ENCODE assay signal across 10 cellular contexts in the genomic region with DNA sequence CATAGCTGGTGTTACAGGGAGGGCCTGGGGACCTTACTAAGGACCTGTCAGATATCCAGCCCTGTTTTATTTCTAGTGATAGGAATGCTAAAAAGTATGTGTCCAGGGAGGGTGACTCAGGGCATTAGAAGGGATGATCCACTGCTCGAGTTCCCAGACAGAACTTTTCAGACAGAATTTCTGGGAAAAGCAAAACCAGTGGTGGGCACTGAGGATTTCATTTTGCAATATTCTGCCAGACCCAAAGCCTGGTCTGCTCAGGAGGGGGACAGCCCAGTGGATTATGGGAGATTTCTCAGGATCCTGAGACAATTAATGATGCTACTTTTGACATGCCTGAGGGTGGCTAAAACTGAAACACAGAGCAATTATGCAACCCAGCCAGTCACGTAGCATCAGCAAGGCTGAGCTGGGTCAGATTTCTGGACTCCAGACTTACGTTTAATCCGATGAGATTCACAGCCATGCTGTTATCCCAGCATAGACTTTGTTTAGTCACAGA. TPM values are rescaled to one million over a fixed set of nuclear protein-coding genes. Genes with fewer than 3 reads are reported as not detected.
DNase-seq lines count a peak whose midpoint lies in the region; TF ChIP-seq lines count a peak whose summit lies in the region.
"Had no signal": no experiment of that assay in that cellular context is flagged by ENCODE, and none has a peak within 500 bp of the region (broad histone marks: within the 10 kb centered on the region; RNA-seq: fewer than 3 reads in every experiment).

No MANE protein-coding gene starts in this region.

- H3K27me3 ChIP-seq in A673 (replicated peaks; ENCODE audit: insufficient read depth, low read depth, low read length, poor library complexity) (no peaks in the 10 kb centered on the region), muscle layer of colon (ENCODE audit: control insufficient read depth in 1 of 2, insufficient read depth in 2 of 2, low read length in 2 of 2) (no peaks in the 10 kb centered on the region), MM.1S (replicated peaks; ENCODE audit: insufficient read depth, low read length) (no peaks in the 10 kb centered on the region)
- H3K27me3 ChIP-seq in effector memory CD4-positive, alpha-beta T cell (replicated peaks; ENCODE audit: control insufficient read depth, insufficient read depth, low read length, poor library complexity, severe bottlenecking), result no peaks in the 10 kb centered on the region
- H3K27me3 ChIP-seq: testis had no signal

- CTCF ChIA-PET in A673 (lab: Charles Lee), result no interaction called here

- peak; percentile 72 for DNase-seq in A673 (ENCODE audit: low spot score)
- peak; percentile 80 for DNase-seq in NCI-H82 (lab: John Stamatoyannopoulos, UW)
- peak; percentile 35 for DNase-seq in epithelial cell of esophagus (ENCODE audit: low read depth)
- DNase-seq in effector CD4-positive, alpha-beta T cell, result no peak
- no peak for DNase-seq in MM.1S
- DNase-seq in NCI-H2029 treated with DMSO at 0.1 percent for 48 hours (lab: John Stamatoyannopoulos, UW), result no peak
- no peak for DNase-seq in effector memory CD4-positive, alpha-beta T cell
- DNase-seq: testis had no signal

- H3K79me2 ChIP-seq in MM.1S (ENCODE audit: low read length), result no peaks in the 10 kb centered on the region

- H3K4me1 ChIP-seq in A673 (ENCODE audit: insufficient read depth, low read length, poor library complexity, severe bottlenecking) (peaks cover 72% of the 10 kb centered on the region), muscle layer of colon (ENCODE audit: insufficient read depth, low read length) (peaks cover 24% of the 10 kb centered on the region), MM.1S (ENCODE audit: low read length) (no peaks in the 10 kb centered on the region)
- H3K4me1 ChIP-seq in effector memory CD4-positive, alpha-beta T cell (ENCODE audit: control insufficient read depth, insufficient read depth, low read length, poor library complexity, severe bottlenecking), result no peaks in the 10 kb centered on the region

- no peaks in the 10 kb centered on the region for H3K9me2 ChIP-seq in MM.1S (replicated peaks; ENCODE audit: insufficient read depth, low read length)

- BruUV-seq in A673 (replicated peaks; lab: Mats Ljungman, UMichigan), result no TSS peak

- POLR2A ChIA-PET in A673 (lab: Charles Lee; ENCODE audit: low non-redundant PET), result no interaction called here

- no peak overlapping the region for H3K4me3 ChIP-seq in A673 (ENCODE audit: low read depth, low read length, poor library complexity, severe bottlenecking)
- no peak overlapping the region for H3K4me3 ChIP-seq in epithelial cell of esophagus (ENCODE audit: low read length)
- H3K4me3 ChIP-seq in muscle layer of colon (ENCODE audit: low read depth in 1 of 2, low read length in 2 of 2), result no peak overlapping the region
- H3K4me3 ChIP-seq in MM.1S (ENCODE audit: low read length), result no peak overlapping the region
- no peak overlapping the region for H3K4me3 ChIP-seq in effector memory CD4-positive, alpha-beta T cell (ENCODE audit: insufficient read depth, low read depth, low read length, poor library complexity, severe bottlenecking)
- H3K4me3 ChIP-seq: testis had no signal

- no peak overlapping the region for H3K9ac ChIP-seq in muscle layer of colon (ENCODE audit: low read length)
- no peak overlapping the region for H3K9ac ChIP-seq in MM.1S (ENCODE audit: low read length)

- no peaks in the 10 kb centered on the region for H3K9me3 ChIP-seq in A673 (ENCODE audit: low read depth, low read length, poor library complexity, severe bottlenecking)
- H3K9me3 ChIP-seq in muscle layer of colon (ENCODE audit: low read length), result no peaks in the 10 kb centered on the region
- no peaks in the 10 kb centered on the region for H3K9me3 ChIP-seq in MM.1S (replicated peaks; ENCODE audit: insufficient read depth, low read length)
- H3K9me3 ChIP-seq in effector memory CD4-positive, alpha-beta T cell (ENCODE audit: control insufficient read depth, low read length), result no peaks in the 10 kb centered on the region
- H3K9me3 ChIP-seq: testis had no signal

- H3F3A ChIP-seq in MM.1S (ENCODE audit: insufficient read depth, low read length), result no peaks in the 10 kb centered on the region

- TF ChIP-seq CTCF in A673 (conservative IDR thresholded peaks at IDR 0.05; ENCODE audit: low read depth, low read length) (no peak), epithelial cell of esophagus (IDR thresholded peaks at IDR 0.05; ENCODE audit: insufficient read depth, low read depth, low read length, missing control alignments) (no peak), MM.1S (IDR thresholded peaks at IDR 0.05; ENCODE audit: low read length) (no peak)

- intact Hi-C loops in A673 (cut with micrococcal nuclease; ENCODE audit: unreplicated experiment), result loop anchor here (10.0 kb wide), 1 partner anchor 677 kb away; no protein-coding TSS in a partner anchor

- H3K4me2 ChIP-seq in MM.1S (ENCODE audit: low read depth, low read length), result no peak overlapping the region

- H3K27ac ChIP-seq in A673 (ENCODE audit: low read depth, low read length, poor library complexity, severe bottlenecking) (peak overlapping the region; percentile 56), muscle layer of colon (ENCODE audit: low read depth, low read length) (peak overlapping the region; percentile 19), MM.1S (ENCODE audit: low read length) (no peak overlapping the region)
- H3K27ac ChIP-seq in effector memory CD4-positive, alpha-beta T cell (ENCODE audit: insufficient read depth, low read length, poor library complexity, severe bottlenecking), result no peak overlapping the region

- no peak overlapping the region for H2AFZ ChIP-seq in MM.1S (ENCODE audit: low read length)

- H3K36me3 ChIP-seq in A673 (ENCODE audit: insufficient read depth, low read length, poor library complexity, severe bottlenecking) (no peaks in the 10 kb centered on the region), muscle layer of colon (ENCODE audit: insufficient read depth, low read length) (no peaks in the 10 kb centered on the region), MM.1S (replicated peaks; ENCODE audit: insufficient read depth, low read length) (no peaks in the 10 kb centered on the region)
- H3K36me3 ChIP-seq in effector memory CD4-positive, alpha-beta T cell (ENCODE audit: control insufficient read depth, insufficient read depth, low read length), result no peaks in the 10 kb centered on the region

- H4K20me1 ChIP-seq in MM.1S (ENCODE audit: insufficient read depth, low read length), result no peaks in the 10 kb centered on the region

RNA-seq across cellular contexts. Expression of a gene that starts 4.7 kb away (rescaled TPM):
- total RNA-seq in A673 (2021), result 68.0 and 82.5 TPM in 2 replicates
- total RNA-seq: activated T-helper 2 cell treated with anti-CD3 and anti-CD28 coated beads, Interferon-gamma antibody, Interleukin-2, Interleukin-4, amounts not matched to agents 10 μg/mL and 5 μg/mL and 100 μg/mL, durations not matched to agents 14 hours and 24 hours and 36 hours had no signal

Comparison
In these comparisons a context has a peak if more than half of its experiments do, and no peak if none do; other contexts are left out.
1. DNase-seq: peak in A673 (single experiment), NCI-H82 (single experiment) and epithelial cell of esophagus (single experiment); none in effector CD4-positive, alpha-beta T cell (single experiment), MM.1S (single experiment), NCI-H2029 treated with DMSO at 0.1 percent for 48 hours (single experiment) and effector memory CD4-positive, alpha-beta T cell (0 of 3).
2. H3K27ac ChIP-seq: peak in A673 (single experiment) and muscle layer of colon (single experiment); none in MM.1S (single experiment) and effector memory CD4-positive, alpha-beta T cell (single experiment).